ENCODE assay signal across 10 cellular contexts in genomic region chr3:13500133-13500885, GRCh38. TPM values are rescaled to one million over a fixed set of nuclear protein-coding genes. Genes with fewer than 3 reads are reported as not detected.
DNase-seq lines count a peak whose midpoint lies in the region; ATAC-seq and TF ChIP-seq lines count a peak whose summit lies in the region.
"Had no signal": no experiment of that assay in that cellular context is flagged by ENCODE, and none has a peak within 500 bp of the region (broad histone marks: within the 10 kb centered on the region; RNA-seq: fewer than 3 reads in every experiment).

No MANE protein-coding gene starts in this region.

- H3K4me2 ChIP-seq in fibroblast of lung (ENCODE audit: extremely low read depth, insufficient read depth, low read length): no peak overlapping the region

- H3K9me3 Mint-ChIP-seq in activated CD4-positive, alpha-beta T cell treated with anti-CD3 and anti-CD28 coated beads for 36 hours (ENCODE audit: low read depth): no peaks in the 10 kb centered on the region
- H3K9me3 Mint-ChIP-seq: CD4-positive, alpha-beta memory T cell had no signal

- TF ChIP-seq CTCF in NB4 (IDR thresholded peaks at IDR 0.05; ENCODE audit: low read depth, low read length): peak; percentile 59
- peak; percentile 45 to 57 for TF ChIP-seq CTCF in fibroblast of lung (conservative IDR thresholded peaks at IDR 0.05 in 1 of 2, IDR thresholded peaks at IDR 0.05 in 1 of 2; ENCODE audit: low read depth in 1 of 2, low read length in 2 of 2)
- TF ChIP-seq CTCF in spleen (IDR thresholded peaks at IDR 0.05 in 8 of 11, conservative IDR thresholded peaks at IDR 0.05 in 3 of 11): peak in 10 of 11 experiments; percentile 17 to 61 (median 42)

- H3K36me3 Mint-ChIP-seq in activated CD4-positive, alpha-beta T cell treated with anti-CD3 and anti-CD28 coated beads for 36 hours (ENCODE audit: low read depth): no peaks in the 10 kb centered on the region

- no peak overlapping the region for H3K4me3 Mint-ChIP-seq in activated CD4-positive, alpha-beta T cell treated with anti-CD3 and anti-CD28 coated beads for 36 hours
- H3K4me3 Mint-ChIP-seq: CD4-positive, alpha-beta memory T cell; T-helper 17 cell had no signal

- no peak overlapping the region for H3K9ac ChIP-seq in fibroblast of lung (ENCODE audit: insufficient read depth, low read length)

- H2AFZ ChIP-seq in fibroblast of lung (ENCODE audit: low read length): no peak overlapping the region

- no peaks in the 10 kb centered on the region for H3K36me3 ChIP-seq in fibroblast of lung (ENCODE audit: control insufficient read depth, insufficient read depth, low read length)
- H3K36me3 ChIP-seq in spleen: peaks cover 0 to 20% (median 0%) of the 10 kb centered on the region in 6 donors

- no peaks in the 10 kb centered on the region for H3K9me3 ChIP-seq in fibroblast of lung (ENCODE audit: control insufficient read depth, insufficient read depth, low read depth, low read length)
- no peaks in the 10 kb centered on the region for H3K9me3 ChIP-seq in spleen

- POLR2A ChIA-PET in activated CD4-positive, alpha-beta T cell treated with anti-CD3 and anti-CD28 coated beads for 36 hours (lab: Charles Lee): no interaction called here

- H4K20me1 ChIP-seq in fibroblast of lung (ENCODE audit: control insufficient read depth, extremely low read depth, insufficient read depth, low read length): no peaks in the 10 kb centered on the region

- DNase-seq in activated CD4-positive, alpha-beta T cell treated with anti-CD3 and anti-CD28 coated beads for 36 hours: peak; percentile 29
- DNase-seq in activated CD4-positive, alpha-beta T cell treated with anti-CD3 and anti-CD28 coated beads, Interleukin-2, amount 50 U/mL, for 1 hour: no peak
- DNase-seq in NB4 (ENCODE audit: low read depth) (no peak), fibroblast of lung (ENCODE audit: low read depth in 2 of 2) (no peak), spleen (peak; percentile 65), SW 1271 (lab: John Stamatoyannopoulos, UW) (no peak), nucleus accumbens (lab: John Stamatoyannopoulos, UW) (no peak)
- DNase-seq: CD4-positive, alpha-beta memory T cell; T-helper 17 cell had no signal

- H3K27ac Mint-ChIP-seq in activated CD4-positive, alpha-beta T cell treated with anti-CD3 and anti-CD28 coated beads for 36 hours: no peak overlapping the region
- H3K27ac Mint-ChIP-seq: T-helper 17 cell had no signal

- no peaks in the 10 kb centered on the region for H3K4me1 Mint-ChIP-seq in activated CD4-positive, alpha-beta T cell treated with anti-CD3 and anti-CD28 coated beads for 36 hours

- CTCF ChIA-PET in activated CD4-positive, alpha-beta T cell treated with anti-CD3 and anti-CD28 coated beads for 36 hours (lab: Charles Lee): interaction anchor here (0.6 to 7.3 kb wide), 4 partner anchors 18 to 157 kb away, joined by 3 to 246 read pairs (median 4); no protein-coding TSS in a partner anchor

- H3K27me3 ChIP-seq in fibroblast of lung (ENCODE audit: control insufficient read depth, insufficient read depth, low read length) (no peaks in the 10 kb centered on the region), spleen (replicated peaks in 1 of 7) (no peaks in the 10 kb centered on the region)

- 76 to 90% (median 84%) methylated on average over 10 to 15 of the region's 15 CpGs for WGBS in spleen, 5 donors

- H3K79me2 ChIP-seq in fibroblast of lung (ENCODE audit: control insufficient read depth, insufficient read depth, low read length): no peaks in the 10 kb centered on the region

- H3K27ac ChIP-seq in fibroblast of lung (ENCODE audit: insufficient read depth, low read length): no peak overlapping the region
- H3K27ac ChIP-seq in spleen: no peak overlapping the region

- intact Hi-C loops in activated CD4-positive, alpha-beta T cell treated with anti-CD3 and anti-CD28 coated beads for 36 hours (cut with DNase I, micrococcal nuclease): no loop called here
- intact Hi-C loops in spleen (cut with DNase I; ENCODE audit: low total_unique reads): no loop called here

- H3K4me1 ChIP-seq in fibroblast of lung (ENCODE audit: control insufficient read depth, extremely low read depth, insufficient read depth, low read length): no peaks in the 10 kb centered on the region
- H3K4me1 ChIP-seq in spleen: peaks cover 0 to 16% (median 7%) of the 10 kb centered on the region in 6 donors

- ATAC-seq in activated CD4-positive, alpha-beta T cell treated with anti-CD3 and anti-CD28 coated beads for 36 hours: no peak
- no peak for ATAC-seq in GM18511 (IDR thresholded peaks at IDR 0.05; ENCODE audit: unreplicated experiment)
- ATAC-seq: T-helper 17 cell had no signal

- no peaks in the 10 kb centered on the region for H3K27me3 Mint-ChIP-seq in activated CD4-positive, alpha-beta T cell treated with anti-CD3 and anti-CD28 coated beads for 36 hours
- H3K27me3 Mint-ChIP-seq: CD4-positive, alpha-beta memory T cell; T-helper 17 cell had no signal

- TF ChIP-seq POLR2A in NB4 (IDR thresholded peaks at IDR 0.05; ENCODE audit: extremely low read depth, insufficient read length) (no peak), spleen (IDR thresholded peaks at IDR 0.05) (no peak)

- H3K4me3 ChIP-seq in NB4 (ENCODE audit: low read depth, low read length): no peak overlapping the region
- H3K4me3 ChIP-seq in fibroblast of lung (replicated peaks in 1 of 4; ENCODE audit: control extremely low read depth in 1 of 4, insufficient read depth in 1 of 4, low read depth in 3 of 4, low read length in 4 of 4): no peak overlapping the region
- H3K4me3 ChIP-seq in spleen: no peak overlapping the region

RNA-seq across cellular contexts. Expression of gene HDAC11, which starts 20.2 kb away (rescaled TPM):
- 1 to 10 TPM; 3.4 to 4.1 TPM for total RNA-seq in activated CD4-positive, alpha-beta T cell treated with anti-CD3 and anti-CD28 coated beads for 36 hours
- total RNA-seq in fibroblast of lung: 17.7 and 23.1 TPM in 2 replicates
- 4.9 and 5.2 TPM in 2 replicates for polyA plus RNA-seq in fibroblast of lung
- 9.0 and 11.5 TPM in 2 replicates for polyA plus RNA-seq in fibroblast of lung (2012)
- 11.5 and 14.0 TPM in 2 replicates for polyA minus RNA-seq in fibroblast of lung (ENCODE audit: low replicate concordance)
- total RNA-seq in spleen: 10 to 100 TPM in 2 of 7 donors, 1 to 10 TPM in 5; 4.2 to 11.2 (median 6.3) TPM
- 1 to 10 TPM; 2.5 to 6.5 (median 3.3) TPM for polyA plus RNA-seq in spleen

RNA-seq across cellular contexts. Expression of gene FBLN2, which starts 48.6 kb away (rescaled TPM):
- total RNA-seq in activated CD4-positive, alpha-beta T cell treated with anti-CD3 and anti-CD28 coated beads for 36 hours: under 1 TPM in 1 of 2 experiments, not detected in 1; 0.05 TPM
- total RNA-seq in fibroblast of lung (138 and 184 TPM in 2 replicates), spleen (10 to 100 TPM in 4 of 7 donors, 1 to 10 TPM in 3; 6.1 to 28.2 (median 17.4) TPM)
- polyA plus RNA-seq in fibroblast of lung (25.4 and 48.4 TPM in 2 replicates), spleen (10 to 100 TPM in 1 of 3 donors, 1 to 10 TPM in 2; 8.9 to 15.9 (median 9.1) TPM)
- polyA plus RNA-seq in fibroblast of lung (2012): 27.9 and 60.4 TPM in 2 replicates
- 15.4 and 57.6 TPM in 2 replicates for polyA minus RNA-seq in fibroblast of lung (ENCODE audit: low replicate concordance)
- total RNA-seq: CD4-positive, alpha-beta memory T cell had no signal
- polyA plus RNA-seq: CD4-positive, alpha-beta memory T cell had no signal

Comparison
In these comparisons a context has a peak if more than half of its experiments do, and no peak if none do; other contexts are left out.
1. DNase-seq: peak in activated CD4-positive, alpha-beta T cell treated with anti-CD3 and anti-CD28 coated beads for 36 hours (single experiment) and spleen (single experiment); none in activated CD4-positive, alpha-beta T cell treated with anti-CD3 and anti-CD28 coated beads, Interleukin-2, amount 50 U/mL, for 1 hour (single experiment), NB4 (single experiment), fibroblast of lung (0 of 2), SW 1271 (0 of 2) and nucleus accumbens (0 of 56).
2. RNA of gene FBLN2, which starts 48.6 kb away (total RNA-seq): 138 to 184 TPM in fibroblast of lung and 6.1 to 28.2 TPM in spleen; 0.05 TPM in activated CD4-positive, alpha-beta T cell treated with anti-CD3 and anti-CD28 coated beads for 36 hours; every median in the first group is over 4 times any median in the second.
3. Peak in every context shown above with its lines, with median percentiles within 50 percentile points of each other: CTCF ChIP-seq.